Comparison of ENCODE assay signal across 16 cellular contexts in genomic region chr18:59556265-59556664, GRCh38.
A peak's percentile ranks its signal among the peaks of the same experiment; 100 is the strongest.
DNase-seq lines count a peak whose midpoint lies in the region; ATAC-seq and TF ChIP-seq lines count a peak whose summit lies in the region.
"Had no signal": no experiment of that assay in that cellular context is flagged by ENCODE, and none has a peak within 500 bp of the region (broad histone marks: within the 10 kb centered on the region; RNA-seq: fewer than 3 reads in every experiment).

No MANE protein-coding gene starts in this region.

- 0 out of 2 replicates have a peak overlapping the region, but pooled peaks have one; percentile 5 for H3K4me3 Mint-ChIP-seq in HFFc6
- H3K4me3 Mint-ChIP-seq: activated CD8-positive, alpha-beta T cell treated with anti-CD3 and anti-CD28 coated beads for 36 hours; activated T-helper 17 cell treated with anti-CD3 and anti-CD28 coated beads, Interleukin-2, amount 50 U/mL, for 72 hours; dendritic cell treated with granulocyte-macrophage colony-stimulating factor and Interleukin-4, amounts not matched to agents 40 ng/mL and 50 ng/mL, for 4 days had no signal

- no peak overlapping the region for H3K4me3 ChIP-seq in adipocyte (ENCODE audit: low read length)
- H3K4me3 ChIP-seq: spleen, stomach had no signal

- DNase-seq in AG08396 (ENCODE audit: low spot score) (peak; percentile 22), HFFc6 (peak; percentile 61), adipocyte (ENCODE audit: low read depth) (peak; percentile 57), foreskin keratinocyte (peak; percentile 44 to 59), cerebellum (ENCODE audit: low spot score) (no peak), middle frontal gyrus (ENCODE audit: extremely low spot score, low spot score) (no peak)
- no peak for DNase-seq in stimulated activated CD4-positive, alpha-beta T cell treated with anti-CD3 and anti-CD28 coated beads, Interleukin-4, amount 100 ng/mL, for 24 hours
- DNase-seq: activated CD8-positive, alpha-beta T cell treated with anti-CD3 and anti-CD28 coated beads for 36 hours; aorta; NCI-H2107; occipital lobe; spleen; stomach had no signal

- TF ChIP-seq CTCF in HFFc6 (IDR thresholded peaks at IDR 0.05) (no peak), foreskin keratinocyte (conservative IDR thresholded peaks at IDR 0.05) (no peak)

- ATAC-seq in foreskin keratinocyte (peak; percentile 61), HG03521 (IDR thresholded peaks at IDR 0.05; ENCODE audit: unreplicated experiment) (no peak)
- ATAC-seq: activated CD8-positive, alpha-beta T cell treated with anti-CD3 and anti-CD28 coated beads for 36 hours; activated T-helper 17 cell treated with anti-CD3 and anti-CD28 coated beads, Interleukin-2, amount 50 U/mL, for 72 hours had no signal

- no peak overlapping the region for H3K27ac ChIP-seq in foreskin keratinocyte
- H3K27ac ChIP-seq: spleen, stomach had no signal

- no peaks in the 10 kb centered on the region for H3K9me3 ChIP-seq in adipocyte (ENCODE audit: control insufficient read depth, low read length)

- peaks cover 27% of the 10 kb centered on the region for H3K4me1 ChIP-seq in adipocyte (ENCODE audit: control insufficient read depth, insufficient read depth, low read length)
- H3K4me1 ChIP-seq in foreskin keratinocyte, result peaks cover 10% of the 10 kb centered on the region
- H3K4me1 ChIP-seq: spleen, stomach had no signal

- H3K27me3 ChIP-seq in adipocyte (replicated peaks; ENCODE audit: control insufficient read depth, insufficient read depth, low read length) (no peaks in the 10 kb centered on the region), foreskin keratinocyte (no peaks in the 10 kb centered on the region)
- H3K27me3 ChIP-seq: spleen, stomach had no signal

- no peak overlapping the region for H3K9ac ChIP-seq in adipocyte (ENCODE audit: low read length)

- peaks cover 30% of the 10 kb centered on the region for H3K36me3 Mint-ChIP-seq in HFFc6 (ENCODE audit: low read depth)

- H3K4me1 Mint-ChIP-seq in HFFc6 (ENCODE audit: low read depth), result peaks cover 69% of the 10 kb centered on the region
- H3K4me1 Mint-ChIP-seq: activated T-helper 17 cell treated with anti-CD3 and anti-CD28 coated beads, Interleukin-2, amount 50 U/mL, for 72 hours had no signal

- H3K36me3 ChIP-seq in adipocyte (ENCODE audit: control insufficient read depth, insufficient read depth, low read length, severe bottlenecking), result no peaks in the 10 kb centered on the region
- H3K36me3 ChIP-seq: spleen, stomach had no signal

- no peak overlapping the region for H3K27ac Mint-ChIP-seq in HFFc6
- H3K27ac Mint-ChIP-seq: activated CD8-positive, alpha-beta T cell treated with anti-CD3 and anti-CD28 coated beads for 36 hours; activated T-helper 17 cell treated with anti-CD3 and anti-CD28 coated beads, Interleukin-2, amount 50 U/mL, for 72 hours; dendritic cell treated with granulocyte-macrophage colony-stimulating factor and Interleukin-4, amounts not matched to agents 40 ng/mL and 50 ng/mL, for 4 days had no signal

- no peaks in the 10 kb centered on the region for H3K9me3 Mint-ChIP-seq in HFFc6
- H3K9me3 Mint-ChIP-seq: activated CD8-positive, alpha-beta T cell treated with anti-CD3 and anti-CD28 coated beads for 36 hours had no signal

- H3K27me3 Mint-ChIP-seq in HFFc6 (ENCODE audit: insufficient read depth), result peaks cover 3% of the 10 kb centered on the region
- H3K27me3 Mint-ChIP-seq: activated CD8-positive, alpha-beta T cell treated with anti-CD3 and anti-CD28 coated beads for 36 hours; activated T-helper 17 cell treated with anti-CD3 and anti-CD28 coated beads, Interleukin-2, amount 50 U/mL, for 72 hours; dendritic cell treated with granulocyte-macrophage colony-stimulating factor and Interleukin-4, amounts not matched to agents 40 ng/mL and 50 ng/mL, for 4 days had no signal

Comparison
In these comparisons a context has a peak if more than half of its experiments do, and no peak if none do; other contexts are left out.
1. DNase-seq: peak in AG08396 (single experiment), HFFc6 (single experiment), adipocyte (single experiment) and foreskin keratinocyte (2 of 2); none in stimulated activated CD4-positive, alpha-beta T cell treated with anti-CD3 and anti-CD28 coated beads, Interleukin-4, amount 100 ng/mL, for 24 hours (single experiment), cerebellum (single experiment) and middle frontal gyrus (single experiment).